In genomic region chr1:94236630-94237290, GRCh38 we compare ENCODE assay signal across 8 cellular contexts. TPM values are rescaled to one million over a fixed set of nuclear protein-coding genes. Genes with fewer than 3 reads are reported as not detected.
DNase-seq lines count a peak whose midpoint lies in the region; ATAC-seq and TF ChIP-seq lines count a peak whose summit lies in the region.

No MANE protein-coding gene starts in this region.

- H3K4me3 ChIP-seq in iPS DF 6.9 (ENCODE audit: low read length) = peak overlapping the region; percentile 75; the same call in 1 of the 2 replicates
- peak overlapping the region; percentile 80 for H3K4me3 ChIP-seq in skeletal muscle satellite cell (ENCODE audit: low read length)

- H3K27me3 ChIP-seq in iPS DF 6.9 (ENCODE audit: control insufficient read depth, insufficient read depth, low read length) = peaks cover 17% of the 10 kb centered on the region; the same call in 1 of the 2 replicates
- no peaks in the 10 kb centered on the region for H3K27me3 ChIP-seq in skeletal muscle satellite cell (ENCODE audit: control insufficient read depth, insufficient read depth, low read length)

- no peaks in the 10 kb centered on the region for H3K4me1 ChIP-seq in iPS DF 6.9 (ENCODE audit: control insufficient read depth, insufficient read depth, low read length)
- H3K4me1 ChIP-seq in skeletal muscle satellite cell (ENCODE audit: control insufficient read depth, insufficient read depth, low read length) = peaks cover 31% of the 10 kb centered on the region

- peak overlapping the region; percentile 98 for H3K9ac ChIP-seq in skeletal muscle satellite cell (ENCODE audit: low read depth, low read length)

- TF ChIP-seq CTCF in LNCAP (IDR thresholded peaks at IDR 0.05) = peak; percentile 12; the same call in 1 of the 2 replicates

- no peaks in the 10 kb centered on the region for H3K36me3 ChIP-seq in iPS DF 6.9 (ENCODE audit: control insufficient read depth, insufficient read depth, low read length)
- H3K36me3 ChIP-seq in skeletal muscle satellite cell (ENCODE audit: insufficient read depth, low read length) = no peaks in the 10 kb centered on the region

- peak overlapping the region; percentile 97 for H3K4me2 ChIP-seq in skeletal muscle satellite cell (ENCODE audit: low read length)

- H3K9me3 ChIP-seq in iPS DF 6.9 (ENCODE audit: control insufficient read depth, insufficient read depth, low read length) (no peaks in the 10 kb centered on the region), skeletal muscle satellite cell (replicated peaks; ENCODE audit: low read length) (no peaks in the 10 kb centered on the region)

- no CpG with 5 or more reads among the region's 39 CpGs for WGBS in iPS DF 6.9 (ENCODE audit: insufficient coverage, insufficient read length)

- H3K27ac ChIP-seq in angular gyrus (ENCODE audit: low read depth, low read length) (peak overlapping the region; percentile 52), iPS DF 6.9 (ENCODE audit: low read length) (no peak overlapping the region)

- DNase-seq in COLO829 (ENCODE audit: low spot score) (peak; percentile 5), iPS DF 6.9 (ENCODE audit: low read depth, low spot score) (no peak)

- ATAC-seq in GM21367 (IDR thresholded peaks at IDR 0.05; ENCODE audit: unreplicated experiment) (peak; percentile 5), HG02642 (IDR thresholded peaks at IDR 0.05; ENCODE audit: poor library complexity, unreplicated experiment) (no peak), GM21381 (IDR thresholded peaks at IDR 0.05; ENCODE audit: unreplicated experiment) (no peak)

RNA-seq across cellular contexts. Expression of gene ARHGAP29, which starts 0.6 kb away (rescaled TPM):
- 40.2 and 47.4 TPM in 2 replicates for total RNA-seq in skeletal muscle satellite cell (2012; rRNA removed)
